18 cellular contexts compared by ENCODE assay signal in genomic region chr10:12355384-12355783, GRCh38.
"Had no signal": no experiment of that assay in that cellular context is flagged by ENCODE, and none has a peak within 500 bp of the region (broad histone marks: within the 10 kb centered on the region; RNA-seq: fewer than 3 reads in every experiment).

No MANE protein-coding gene starts in this region.

- H3K9me3 Mint-ChIP-seq: activated naive CD4-positive, alpha-beta T cell treated with anti-CD3 and anti-CD28 coated beads for 36 hours; activated T-cell treated with anti-CD3 and anti-CD28 coated beads, Interleukin-2, amount 50 U/mL, for 4 hours; nephron; type B pancreatic cell had no signal

- H3K4me3 Mint-ChIP-seq: activated naive CD4-positive, alpha-beta T cell treated with anti-CD3 and anti-CD28 coated beads for 36 hours; activated T-cell treated with anti-CD3 and anti-CD28 coated beads, Interleukin-2, amount 50 U/mL, for 4 hours; nephron; type B pancreatic cell had no signal

- ATAC-seq: activated T-cell treated with anti-CD3 and anti-CD28 coated beads, Interleukin-2, amount 50 U/mL, for 4 hours; gastroesophageal sphincter; right lobe of liver had no signal

- H3K27ac Mint-ChIP-seq: activated naive CD4-positive, alpha-beta T cell treated with anti-CD3 and anti-CD28 coated beads for 36 hours; nephron; type B pancreatic cell had no signal

- DNase-seq: activated CD4-positive, alpha-beta T cell treated with anti-CD3 and anti-CD28 coated beads for 4 hours; activated CD4-positive, alpha-beta T cell treated with anti-CD3 and anti-CD28 coated beads, Interleukin-2, amount 50 U/mL, for 48 hours; activated CD8-positive, alpha-beta memory T cell treated with anti-CD3 and anti-CD28 coated beads, Interleukin-2, amount 50 U/mL, for 48 hours; activated effector memory CD4-positive, alpha-beta T cell treated with Interleukin-2 at 50 U/mL for 16 hours; activated naive CD4-positive, alpha-beta T cell treated with anti-CD3 and anti-CD28 coated beads for 36 hours; activated T-cell treated with anti-CD3 and anti-CD28 coated beads, Interleukin-2, amount 50 U/mL, for 4 hours; cortex of kidney; head of caudate nucleus; hypothalamus; left ventricle myocardium inferior; midbrain; right lobe of liver; stimulated activated CD4-positive, alpha-beta T cell treated with anti-CD3 and anti-CD28 coated beads, Interleukin-1b, Interleukin-23, amount 100 ng/mL, for 48 hours; T-helper 1 cell; T-helper 9 cell had no signal
